Comparison of ENCODE assay signal across 8 cellular contexts in genomic region chr17:68794636-68795503, GRCh38.
DNase-seq lines count a peak whose midpoint lies in the region; ATAC-seq and TF ChIP-seq lines count a peak whose summit lies in the region.

No MANE protein-coding gene starts in this region.

- peaks cover 12 to 13% of the 10 kb centered on the region in 2 donors for H3K4me1 ChIP-seq in duodenal mucosa (ENCODE audit: control insufficient read depth in 1 of 2, insufficient read depth in 2 of 2, low read length in 2 of 2)
- peaks cover 0 to 5% of the 10 kb centered on the region in 2 donors for H3K4me1 ChIP-seq in muscle layer of duodenum (ENCODE audit: control insufficient read depth in 1 of 2, insufficient read depth in 2 of 2, low read length in 2 of 2)
- no peaks in the 10 kb centered on the region for H3K4me1 ChIP-seq in Karpas-422 (ENCODE audit: low read length)

- in situ Hi-C loops in GM13976 (cut with MboI; ENCODE audit: low sequenced_read_pairs, unreplicated experiment), result loop anchor here (25.0 kb wide), 1 partner anchor 717 kb away; no protein-coding TSS in a partner anchor

- no peak overlapping the region for H3K9ac ChIP-seq in duodenal mucosa (ENCODE audit: low read depth in 1 of 2, low read length in 2 of 2)
- no peak overlapping the region for H3K9ac ChIP-seq in Karpas-422 (ENCODE audit: low read length)

- DNase-seq in GM13976 (ENCODE audit: low spot score) (peak; percentile 15), NOMO-1 treated with DMSO at 0.1 percent for 48 hours (lab: John Stamatoyannopoulos, UW; ENCODE audit: unreplicated experiment) (peak; percentile 61), omental fat pad (ENCODE audit: low spot score) (no peak), NCI-H345 (lab: John Stamatoyannopoulos, UW) (no peak), Karpas-422 (no peak)
- DNase-seq in stimulated activated naive CD4-positive, alpha-beta T cell treated with Interleukin-2 at 50 U/mL for 16 hours (lab: John Stamatoyannopoulos, UW), result no peak

- H3K9me2 ChIP-seq in Karpas-422 (replicated peaks; ENCODE audit: insufficient read depth, low read length), result no peaks in the 10 kb centered on the region

- H3K27me3 ChIP-seq in duodenal mucosa (ENCODE audit: control insufficient read depth in 1 of 2, insufficient read depth in 2 of 2, low read length in 2 of 2), result no peaks in the 10 kb centered on the region
- H3K27me3 ChIP-seq in muscle layer of duodenum (ENCODE audit: low read depth, low read length), result no peaks in the 10 kb centered on the region
- H3K27me3 ChIP-seq in Karpas-422 (ENCODE audit: low read length), result no peaks in the 10 kb centered on the region

- no peaks in the 10 kb centered on the region for H4K20me1 ChIP-seq in Karpas-422 (ENCODE audit: insufficient read depth, low read depth, low read length)

- H3K27ac ChIP-seq in duodenal mucosa (ENCODE audit: low read depth, low read length) (peak overlapping the region; percentile 18), muscle layer of duodenum (ENCODE audit: low read length) (peak overlapping the region; percentile 76), Karpas-422 (ENCODE audit: low read length) (no peak overlapping the region)

- ATAC-seq in omental fat pad (ENCODE audit: low FRiP score), result no peak

- peak; percentile 31 for TF ChIP-seq CTCF in GM13976 (IDR thresholded peaks at IDR 0.05; ENCODE audit: borderline replicate concordance, control extremely low read depth, extremely low read depth, insufficient read depth, missing control alignments)
- no peak for TF ChIP-seq CTCF in omental fat pad (IDR thresholded peaks at IDR 0.05)

- no peaks in the 10 kb centered on the region for H3K79me2 ChIP-seq in Karpas-422 (ENCODE audit: low read length)

- no peak overlapping the region for H2AFZ ChIP-seq in Karpas-422 (ENCODE audit: low read length)

- no peak overlapping the region for H3K4me2 ChIP-seq in Karpas-422 (ENCODE audit: low read depth, low read length, poor library complexity, severe bottlenecking)

- peak overlapping the region in 1 of 2 donors; percentile 28 for H3K4me3 ChIP-seq in duodenal mucosa (ENCODE audit: low read depth in 1 of 2, low read length in 2 of 2)
- peak overlapping the region in 1 of 2 donors; percentile 19 for H3K4me3 ChIP-seq in muscle layer of duodenum (ENCODE audit: low read depth in 1 of 2, low read length in 2 of 2)
- no peak overlapping the region for H3K4me3 ChIP-seq in Karpas-422 (ENCODE audit: low read length)

- H3K9me3 ChIP-seq in duodenal mucosa (ENCODE audit: control insufficient read depth in 1 of 2, low read length in 2 of 2), result no peaks in the 10 kb centered on the region
- H3K9me3 ChIP-seq in muscle layer of duodenum (ENCODE audit: control insufficient read depth in 1 of 2, low read length in 2 of 2), result no peaks in the 10 kb centered on the region
- no peaks in the 10 kb centered on the region for H3K9me3 ChIP-seq in Karpas-422 (ENCODE audit: low read length)

- H3K36me3 ChIP-seq in duodenal mucosa (ENCODE audit: control insufficient read depth in 1 of 2, insufficient read depth in 2 of 2, low read length in 2 of 2) (no peaks in the 10 kb centered on the region), muscle layer of duodenum (ENCODE audit: control insufficient read depth in 1 of 2, insufficient read depth in 2 of 2, low read length in 2 of 2) (no peaks in the 10 kb centered on the region), Karpas-422 (ENCODE audit: insufficient read depth, low read length) (no peaks in the 10 kb centered on the region)

Comparison
In these comparisons a context has a peak if more than half of its experiments do, and no peak if none do; other contexts are left out.
1. DNase-seq: peak in GM13976 (single experiment) and NOMO-1 treated with DMSO at 0.1 percent for 48 hours (single experiment); none in omental fat pad (single experiment), stimulated activated naive CD4-positive, alpha-beta T cell treated with Interleukin-2 at 50 U/mL for 16 hours (single experiment), NCI-H345 (single experiment) and Karpas-422 (single experiment).